ENCODE assay signal across 1 cellular context in the genomic region with DNA sequence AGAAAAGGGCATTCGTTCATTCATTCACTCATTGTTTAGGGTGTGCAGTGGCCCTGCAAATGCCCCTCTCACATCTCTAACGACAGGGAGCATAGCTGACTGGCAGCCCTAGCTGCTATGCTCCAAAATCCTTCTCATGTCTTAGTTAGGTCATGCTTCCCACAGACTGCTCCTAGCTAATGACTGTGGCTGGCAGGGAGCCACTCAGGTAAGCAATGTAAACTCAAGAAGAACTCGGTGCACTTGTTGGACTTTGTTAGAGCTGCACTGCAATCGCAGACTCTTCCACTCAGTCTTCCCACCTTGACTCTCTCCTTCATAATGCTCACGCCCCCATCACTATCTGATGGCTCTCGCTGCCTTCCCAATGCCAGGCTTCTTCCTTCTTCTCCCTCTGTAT.
TF ChIP-seq lines count a peak whose summit lies in the region.

No MANE protein-coding gene starts in this region.

TF ChIP-seq in K562, 482 proteins besides CTCF, POLR2A, EP300 and RAD21:
- TF ChIP-seq RCOR1 (IDR thresholded peaks at IDR 0.05; ENCODE audit: borderline replicate concordance in 1 of 2, low read depth in 2 of 2, low read length in 2 of 2) (peak in 1 of 2 experiments; percentile 3; a peak in 1 of 4 replicates), FOXM1 (IDR thresholded peaks at IDR 0.05; ENCODE audit: low read depth) (no peak), FOXM1 (CRISPR knock-in tag; IDR thresholded peaks at IDR 0.05; ENCODE audit: low read depth) (0 out of 2 replicates have a peak, but pooled peaks have one; percentile 36), STAT5B (CRISPR knock-in tag; IDR thresholded peaks at IDR 0.05) (no peak), PTTG1 (tag; IDR thresholded peaks at IDR 0.05; ENCODE audit: low read depth) (no peak), CBFB (CRISPR knock-in tag; IDR thresholded peaks at IDR 0.05) (0 out of 2 replicates have a peak, but pooled peaks have one; percentile 29), ZBTB40 (IDR thresholded peaks at IDR 0.05) (no peak), ZBTB40 (CRISPR knock-in tag; IDR thresholded peaks at IDR 0.05) (no peak)
TF ChIP-seq in K562: peak in this region for 3.
